In the genomic region with DNA sequence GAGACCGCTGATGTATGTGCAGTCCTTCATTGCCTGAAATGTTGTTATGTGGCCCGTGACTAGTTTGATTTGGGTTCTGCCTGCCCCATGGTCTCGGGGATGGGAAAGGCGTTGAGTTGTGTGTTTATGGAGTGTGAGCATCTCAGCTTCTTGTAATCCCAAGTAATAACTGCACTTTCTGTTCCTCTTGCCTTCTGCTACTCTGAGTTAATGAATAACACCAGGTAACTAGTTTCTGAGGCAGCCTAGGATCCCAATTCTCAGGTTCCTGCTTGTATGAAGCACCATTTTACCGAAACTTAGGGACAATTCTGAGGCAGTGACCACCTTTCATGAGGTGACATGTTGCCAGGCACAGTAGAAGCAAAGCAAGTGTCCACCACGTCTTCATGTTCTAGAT, we compare ENCODE assay signal across 23 cellular contexts.
DNase-seq lines count a peak whose midpoint lies in the region; ATAC-seq lines count a peak whose summit lies in the region.
"Had no signal": no experiment of that assay in that cellular context is flagged by ENCODE, and none has a peak within 500 bp of the region (broad histone marks: within the 10 kb centered on the region; RNA-seq: fewer than 3 reads in every experiment).

No MANE protein-coding gene starts in this region.

- H3K9me3 ChIP-seq in SK-N-MC (ENCODE audit: low read depth, low read length) = no peaks in the 10 kb centered on the region
- H3K9me3 ChIP-seq: esophagus squamous epithelium, MG63, uterus had no signal

- peak overlapping the region; percentile 34; the same call in 1 of the 2 replicates for H3K27ac ChIP-seq in SK-N-MC
- H3K27ac ChIP-seq: esophagus squamous epithelium, uterus had no signal

- H3K4me3 ChIP-seq in SK-N-MC = no peak overlapping the region
- H3K4me3 ChIP-seq: esophagus squamous epithelium, GM23338, MG63, uterus had no signal

- DNase-seq in SK-N-MC (ENCODE audit: low read depth, low spot score) (no peak), MV-4-11 (lab: John Stamatoyannopoulos, UW) (no peak), NCI-H1694 (lab: John Stamatoyannopoulos, UW) (no peak)
- no peak for DNase-seq in stimulated activated CD4-positive, alpha-beta T cell treated with anti-CD3 and anti-CD28 coated beads, Interleukin-2, amount 100 ng/mL, for 48 hours
- DNase-seq: activated CD4-positive, alpha-beta T cell treated with anti-CD3 and anti-CD28 coated beads, Interleukin-2, amount 10 ng/mL, durations not matched to agents 24 days and 14 days; activated CD8-positive, alpha-beta memory T cell treated with anti-CD3 and anti-CD28 coated beads, Interleukin-2, amount 50 U/mL, for 48 hours; activated effector memory CD4-positive, alpha-beta T cell treated with anti-CD3 and anti-CD28 coated beads, Interleukin-2, amount 50 U/mL, for 16 hours; COR-L47; esophagus squamous epithelium; IMR-90; left colon; MG63; NCI-H2029; NCI-H446 treated with DMSO at 0.1 percent for 48 hours; RPMI8226; stimulated activated CD8-positive, alpha-beta memory T cell treated with anti-CD3 and anti-CD28 coated beads, Interleukin-4, amount 100 ng/mL, for 48 hours; substantia nigra; uterus had no signal

- no peak overlapping the region for H3K9ac ChIP-seq in SK-N-MC (ENCODE audit: insufficient read length)

- H3K36me3 ChIP-seq in SK-N-MC (ENCODE audit: insufficient read depth, low read length) = no peaks in the 10 kb centered on the region
- H3K36me3 ChIP-seq: esophagus squamous epithelium, MG63, uterus had no signal

- ATAC-seq in GM18517 (IDR thresholded peaks at IDR 0.05; ENCODE audit: unreplicated experiment) (peak; percentile 52), GM19468 (IDR thresholded peaks at IDR 0.05; ENCODE audit: extremely low read depth, unreplicated experiment) (peak; percentile 22), HG02973 (IDR thresholded peaks at IDR 0.05; ENCODE audit: unreplicated experiment) (peak; percentile 44), GM18519 (IDR thresholded peaks at IDR 0.05; ENCODE audit: low FRiP score, unreplicated experiment) (no peak)
- ATAC-seq: GM23338, left colon had no signal
